In the genomic region with DNA sequence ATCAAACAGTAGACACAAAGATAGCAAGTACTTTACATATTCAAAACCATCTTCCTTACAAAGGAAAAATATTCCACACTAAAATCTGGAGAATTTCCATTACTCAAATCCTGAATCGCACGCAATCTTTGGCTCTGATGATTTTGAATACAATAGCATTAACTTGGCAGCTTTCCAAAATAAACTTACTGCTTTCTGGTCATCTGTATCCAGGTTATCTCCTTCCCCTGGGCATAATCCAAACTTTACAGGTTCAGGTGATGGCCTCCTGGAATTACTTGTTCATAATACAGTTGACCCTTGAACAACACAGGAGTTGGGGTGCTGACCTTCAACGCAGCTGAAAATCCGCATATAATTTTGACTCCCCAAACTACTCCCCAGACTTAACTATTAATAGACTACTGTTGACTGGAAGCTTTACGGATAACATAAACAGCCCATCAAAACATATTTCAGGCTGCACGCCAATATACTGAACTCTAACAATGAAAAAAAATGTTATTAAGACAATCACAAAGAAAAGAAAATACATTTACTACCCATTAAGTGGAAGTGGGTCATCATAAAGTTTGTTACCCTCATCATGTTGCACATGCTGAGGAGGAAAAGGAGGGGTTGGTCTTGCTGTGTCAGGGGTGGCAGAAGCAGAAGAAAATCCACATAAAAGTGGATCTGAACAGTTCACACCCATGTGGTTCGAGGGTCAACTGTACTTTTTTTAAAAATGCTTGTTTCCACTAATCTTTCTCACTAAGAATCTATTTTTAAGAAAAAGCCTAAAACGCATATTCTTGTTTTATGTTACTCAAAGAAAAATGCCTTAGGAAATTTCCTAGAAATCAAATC, we compare ENCODE assay signal across 2 cellular contexts.
A peak's percentile ranks its signal among the peaks of the same experiment; 100 is the strongest.
TF ChIP-seq lines count a peak whose summit lies in the region.

No MANE protein-coding gene starts in this region.

TF ChIP-seq in GM23338, 12 proteins besides CTCF, POLR2A, EP300 and RAD21 (continues in another document):
- TF ChIP-seq POLR2AphosphoS5 (IDR thresholded peaks at IDR 0.05; ENCODE audit: low read depth) (no peak), ZNF114 (CRISPR knock-in tag; IDR thresholded peaks at IDR 0.05) (no peak), EZH2phosphoT487 (IDR thresholded peaks at IDR 0.05; ENCODE audit: unreplicated experiment) (no peak), EZH2 (IDR thresholded peaks at IDR 0.05; ENCODE audit: low read depth, unreplicated experiment) (no peak), STAT1 (IDR thresholded peaks at IDR 0.05; ENCODE audit: unreplicated experiment) (no peak), JUNB (IDR thresholded peaks at IDR 0.05; ENCODE audit: unreplicated experiment) (no peak)
- TF ChIP-seq, protein P1, sequence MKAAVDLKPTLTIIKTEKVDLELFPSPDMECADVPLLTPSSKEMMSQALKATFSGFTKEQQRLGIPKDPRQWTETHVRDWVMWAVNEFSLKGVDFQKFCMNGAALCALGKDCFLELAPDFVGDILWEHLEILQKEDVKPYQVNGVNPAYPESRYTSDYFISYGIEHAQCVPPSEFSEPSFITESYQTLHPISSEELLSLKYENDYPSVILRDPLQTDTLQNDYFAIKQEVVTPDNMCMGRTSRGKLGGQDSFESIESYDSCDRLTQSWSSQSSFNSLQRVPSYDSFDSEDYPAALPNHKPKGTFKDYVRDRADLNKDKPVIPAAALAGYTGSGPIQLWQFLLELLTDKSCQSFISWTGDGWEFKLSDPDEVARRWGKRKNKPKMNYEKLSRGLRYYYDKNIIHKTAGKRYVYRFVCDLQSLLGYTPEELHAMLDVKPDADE (IDR thresholded peaks at IDR 0.05) = no peak
- TF ChIP-seq, protein P2, sequence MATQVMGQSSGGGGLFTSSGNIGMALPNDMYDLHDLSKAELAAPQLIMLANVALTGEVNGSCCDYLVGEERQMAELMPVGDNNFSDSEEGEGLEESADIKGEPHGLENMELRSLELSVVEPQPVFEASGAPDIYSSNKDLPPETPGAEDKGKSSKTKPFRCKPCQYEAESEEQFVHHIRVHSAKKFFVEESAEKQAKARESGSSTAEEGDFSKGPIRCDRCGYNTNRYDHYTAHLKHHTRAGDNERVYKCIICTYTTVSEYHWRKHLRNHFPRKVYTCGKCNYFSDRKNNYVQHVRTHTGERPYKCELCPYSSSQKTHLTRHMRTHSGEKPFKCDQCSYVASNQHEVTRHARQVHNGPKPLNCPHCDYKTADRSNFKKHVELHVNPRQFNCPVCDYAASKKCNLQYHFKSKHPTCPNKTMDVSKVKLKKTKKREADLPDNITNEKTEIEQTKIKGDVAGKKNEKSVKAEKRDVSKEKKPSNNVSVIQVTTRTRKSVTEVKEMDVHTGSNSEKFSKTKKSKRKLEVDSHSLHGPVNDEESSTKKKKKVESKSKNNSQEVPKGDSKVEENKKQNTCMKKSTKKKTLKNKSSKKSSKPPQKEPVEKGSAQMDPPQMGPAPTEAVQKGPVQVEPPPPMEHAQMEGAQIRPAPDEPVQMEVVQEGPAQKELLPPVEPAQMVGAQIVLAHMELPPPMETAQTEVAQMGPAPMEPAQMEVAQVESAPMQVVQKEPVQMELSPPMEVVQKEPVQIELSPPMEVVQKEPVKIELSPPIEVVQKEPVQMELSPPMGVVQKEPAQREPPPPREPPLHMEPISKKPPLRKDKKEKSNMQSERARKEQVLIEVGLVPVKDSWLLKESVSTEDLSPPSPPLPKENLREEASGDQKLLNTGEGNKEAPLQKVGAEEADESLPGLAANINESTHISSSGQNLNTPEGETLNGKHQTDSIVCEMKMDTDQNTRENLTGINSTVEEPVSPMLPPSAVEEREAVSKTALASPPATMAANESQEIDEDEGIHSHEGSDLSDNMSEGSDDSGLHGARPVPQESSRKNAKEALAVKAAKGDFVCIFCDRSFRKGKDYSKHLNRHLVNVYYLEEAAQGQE (IDR thresholded peaks at IDR 0.05; ENCODE audit: unreplicated experiment) = no peak

TF ChIP-seq in K562, 482 proteins besides CTCF, POLR2A, EP300 and RAD21:
- peak; percentile 81 for TF ChIP-seq NFIC (IDR thresholded peaks at IDR 0.05)
- TF ChIP-seq NFIX (CRISPR knock-in tag; IDR thresholded peaks at IDR 0.05; ENCODE audit: low read depth) = peak; percentile 40; the same call in 1 of the 2 replicates
- no peak for TF ChIP-seq CC2D1A (IDR thresholded peaks at IDR 0.05)
- TF ChIP-seq IFI16 (CRISPR knock-in tag; IDR thresholded peaks at IDR 0.05) = no peak
- TF ChIP-seq, protein P1 (conservative IDR thresholded peaks at IDR 0.05; ENCODE audit: control insufficient read depth, low read depth, low read length) = no peak
- TF ChIP-seq, protein P3, sequence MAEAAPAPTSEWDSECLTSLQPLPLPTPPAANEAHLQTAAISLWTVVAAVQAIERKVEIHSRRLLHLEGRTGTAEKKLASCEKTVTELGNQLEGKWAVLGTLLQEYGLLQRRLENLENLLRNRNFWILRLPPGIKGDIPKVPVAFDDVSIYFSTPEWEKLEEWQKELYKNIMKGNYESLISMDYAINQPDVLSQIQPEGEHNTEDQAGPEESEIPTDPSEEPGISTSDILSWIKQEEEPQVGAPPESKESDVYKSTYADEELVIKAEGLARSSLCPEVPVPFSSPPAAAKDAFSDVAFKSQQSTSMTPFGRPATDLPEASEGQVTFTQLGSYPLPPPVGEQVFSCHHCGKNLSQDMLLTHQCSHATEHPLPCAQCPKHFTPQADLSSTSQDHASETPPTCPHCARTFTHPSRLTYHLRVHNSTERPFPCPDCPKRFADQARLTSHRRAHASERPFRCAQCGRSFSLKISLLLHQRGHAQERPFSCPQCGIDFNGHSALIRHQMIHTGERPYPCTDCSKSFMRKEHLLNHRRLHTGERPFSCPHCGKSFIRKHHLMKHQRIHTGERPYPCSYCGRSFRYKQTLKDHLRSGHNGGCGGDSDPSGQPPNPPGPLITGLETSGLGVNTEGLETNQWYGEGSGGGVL (CRISPR knock-in tag; IDR thresholded peaks at IDR 0.05) = no peak
- no peak for TF ChIP-seq NR3C1 (CRISPR knock-in tag; IDR thresholded peaks at IDR 0.05)
- no peak for TF ChIP-seq ZFP30 (CRISPR knock-in tag; IDR thresholded peaks at IDR 0.05; ENCODE audit: borderline replicate concordance)
- TF ChIP-seq MTA3 (IDR thresholded peaks at IDR 0.05; ENCODE audit: borderline replicate concordance) = no peak
- no peak for TF ChIP-seq PURB (CRISPR knock-in tag; IDR thresholded peaks at IDR 0.05; ENCODE audit: low read depth)
- no peak for TF ChIP-seq RBBP5 (IDR thresholded peaks at IDR 0.05; ENCODE audit: borderline replicate concordance, insufficient read depth, low read length, poor library complexity, severe bottlenecking)
- TF ChIP-seq SRSF1 (IDR thresholded peaks at IDR 0.05; ENCODE audit: low read depth, low read length) = no peak
- TF ChIP-seq, protein P4, sequence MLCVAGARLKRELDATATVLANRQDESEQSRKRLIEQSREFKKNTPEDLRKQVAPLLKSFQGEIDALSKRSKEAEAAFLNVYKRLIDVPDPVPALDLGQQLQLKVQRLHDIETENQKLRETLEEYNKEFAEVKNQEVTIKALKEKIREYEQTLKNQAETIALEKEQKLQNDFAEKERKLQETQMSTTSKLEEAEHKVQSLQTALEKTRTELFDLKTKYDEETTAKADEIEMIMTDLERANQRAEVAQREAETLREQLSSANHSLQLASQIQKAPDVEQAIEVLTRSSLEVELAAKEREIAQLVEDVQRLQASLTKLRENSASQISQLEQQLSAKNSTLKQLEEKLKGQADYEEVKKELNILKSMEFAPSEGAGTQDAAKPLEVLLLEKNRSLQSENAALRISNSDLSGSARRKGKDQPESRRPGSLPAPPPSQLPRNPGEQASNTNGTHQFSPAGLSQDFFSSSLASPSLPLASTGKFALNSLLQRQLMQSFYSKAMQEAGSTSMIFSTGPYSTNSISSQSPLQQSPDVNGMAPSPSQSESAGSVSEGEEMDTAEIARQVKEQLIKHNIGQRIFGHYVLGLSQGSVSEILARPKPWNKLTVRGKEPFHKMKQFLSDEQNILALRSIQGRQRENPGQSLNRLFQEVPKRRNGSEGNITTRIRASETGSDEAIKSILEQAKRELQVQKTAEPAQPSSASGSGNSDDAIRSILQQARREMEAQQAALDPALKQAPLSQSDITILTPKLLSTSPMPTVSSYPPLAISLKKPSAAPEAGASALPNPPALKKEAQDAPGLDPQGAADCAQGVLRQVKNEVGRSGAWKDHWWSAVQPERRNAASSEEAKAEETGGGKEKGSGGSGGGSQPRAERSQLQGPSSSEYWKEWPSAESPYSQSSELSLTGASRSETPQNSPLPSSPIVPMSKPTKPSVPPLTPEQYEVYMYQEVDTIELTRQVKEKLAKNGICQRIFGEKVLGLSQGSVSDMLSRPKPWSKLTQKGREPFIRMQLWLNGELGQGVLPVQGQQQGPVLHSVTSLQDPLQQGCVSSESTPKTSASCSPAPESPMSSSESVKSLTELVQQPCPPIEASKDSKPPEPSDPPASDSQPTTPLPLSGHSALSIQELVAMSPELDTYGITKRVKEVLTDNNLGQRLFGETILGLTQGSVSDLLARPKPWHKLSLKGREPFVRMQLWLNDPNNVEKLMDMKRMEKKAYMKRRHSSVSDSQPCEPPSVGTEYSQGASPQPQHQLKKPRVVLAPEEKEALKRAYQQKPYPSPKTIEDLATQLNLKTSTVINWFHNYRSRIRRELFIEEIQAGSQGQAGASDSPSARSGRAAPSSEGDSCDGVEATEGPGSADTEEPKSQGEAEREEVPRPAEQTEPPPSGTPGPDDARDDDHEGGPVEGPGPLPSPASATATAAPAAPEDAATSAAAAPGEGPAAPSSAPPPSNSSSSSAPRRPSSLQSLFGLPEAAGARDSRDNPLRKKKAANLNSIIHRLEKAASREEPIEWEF (CRISPR knock-in tag; IDR thresholded peaks at IDR 0.05) = no peak
- TF ChIP-seq, protein P5, sequence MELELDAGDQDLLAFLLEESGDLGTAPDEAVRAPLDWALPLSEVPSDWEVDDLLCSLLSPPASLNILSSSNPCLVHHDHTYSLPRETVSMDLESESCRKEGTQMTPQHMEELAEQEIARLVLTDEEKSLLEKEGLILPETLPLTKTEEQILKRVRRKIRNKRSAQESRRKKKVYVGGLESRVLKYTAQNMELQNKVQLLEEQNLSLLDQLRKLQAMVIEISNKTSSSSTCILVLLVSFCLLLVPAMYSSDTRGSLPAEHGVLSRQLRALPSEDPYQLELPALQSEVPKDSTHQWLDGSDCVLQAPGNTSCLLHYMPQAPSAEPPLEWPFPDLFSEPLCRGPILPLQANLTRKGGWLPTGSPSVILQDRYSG (tag; conservative IDR thresholded peaks at IDR 0.05; ENCODE audit: low read depth) = no peak
- TF ChIP-seq ETV6 (IDR thresholded peaks at IDR 0.05; ENCODE audit: borderline replicate concordance in 1 of 2, low read depth in 2 of 2, low read length in 1 of 2) = no peak
- TF ChIP-seq ETV6 (CRISPR knock-in tag; IDR thresholded peaks at IDR 0.05; ENCODE audit: borderline replicate concordance) = no peak
- TF ChIP-seq, protein P6, sequence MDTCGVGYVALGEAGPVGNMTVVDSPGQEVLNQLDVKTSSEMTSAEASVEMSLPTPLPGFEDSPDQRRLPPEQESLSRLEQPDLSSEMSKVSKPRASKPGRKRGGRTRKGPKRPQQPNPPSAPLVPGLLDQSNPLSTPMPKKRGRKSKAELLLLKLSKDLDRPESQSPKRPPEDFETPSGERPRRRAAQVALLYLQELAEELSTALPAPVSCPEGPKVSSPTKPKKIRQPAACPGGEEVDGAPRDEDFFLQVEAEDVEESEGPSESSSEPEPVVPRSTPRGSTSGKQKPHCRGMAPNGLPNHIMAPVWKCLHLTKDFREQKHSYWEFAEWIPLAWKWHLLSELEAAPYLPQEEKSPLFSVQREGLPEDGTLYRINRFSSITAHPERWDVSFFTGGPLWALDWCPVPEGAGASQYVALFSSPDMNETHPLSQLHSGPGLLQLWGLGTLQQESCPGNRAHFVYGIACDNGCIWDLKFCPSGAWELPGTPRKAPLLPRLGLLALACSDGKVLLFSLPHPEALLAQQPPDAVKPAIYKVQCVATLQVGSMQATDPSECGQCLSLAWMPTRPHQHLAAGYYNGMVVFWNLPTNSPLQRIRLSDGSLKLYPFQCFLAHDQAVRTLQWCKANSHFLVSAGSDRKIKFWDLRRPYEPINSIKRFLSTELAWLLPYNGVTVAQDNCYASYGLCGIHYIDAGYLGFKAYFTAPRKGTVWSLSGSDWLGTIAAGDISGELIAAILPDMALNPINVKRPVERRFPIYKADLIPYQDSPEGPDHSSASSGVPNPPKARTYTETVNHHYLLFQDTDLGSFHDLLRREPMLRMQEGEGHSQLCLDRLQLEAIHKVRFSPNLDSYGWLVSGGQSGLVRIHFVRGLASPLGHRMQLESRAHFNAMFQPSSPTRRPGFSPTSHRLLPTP (IDR thresholded peaks at IDR 0.05; ENCODE audit: borderline replicate concordance, extremely low read depth, insufficient read length) = no peak
